ENCODE assay signal across 9 cellular contexts in the genomic region with DNA sequence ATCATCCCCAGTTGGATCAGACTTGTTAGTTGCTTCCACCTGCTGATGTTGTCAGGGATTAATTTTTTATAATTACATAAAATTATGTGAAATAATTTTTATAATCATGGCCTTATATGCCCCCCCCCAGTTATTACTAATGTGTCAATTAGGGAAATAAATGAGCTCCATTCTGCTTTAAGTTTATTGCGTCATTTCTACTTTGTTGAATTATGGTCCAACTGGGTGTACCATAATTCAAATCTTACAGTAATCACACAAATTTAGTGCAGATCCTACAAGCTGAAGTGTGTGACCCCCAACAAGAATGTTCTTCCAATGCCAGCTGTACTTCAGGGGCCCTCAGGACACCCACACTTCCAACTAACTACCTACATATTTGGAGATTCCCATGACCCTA. TPM values are rescaled to one million over a fixed set of nuclear protein-coding genes. Genes with fewer than 3 reads are reported as not detected.
"Had no signal": no experiment of that assay in that cellular context is flagged by ENCODE, and none has a peak within 500 bp of the region (broad histone marks: within the 10 kb centered on the region; RNA-seq: fewer than 3 reads in every experiment).

No MANE protein-coding gene starts in this region.

- H3K4me3 ChIP-seq: GM12878 had no signal

- FAIRE-seq: G401.6, GM12878, GM12891, GM12892, GM18507, GM19239 had no signal

- DNase-seq: GDM1, GF-D8 had no signal

- ATAC-seq: GM12878 had no signal

RNA-seq across cellular contexts. Expression of gene MAGEL2, which starts 46.9 kb away (rescaled TPM):
- total RNA-seq: G401, GM12878 had no signal
- polyA plus RNA-seq: GM12878 had no signal
